8 cellular contexts compared by ENCODE assay signal in genomic region chr1:23531695-23532094, GRCh38. TPM values are rescaled to one million over a fixed set of nuclear protein-coding genes. Genes with fewer than 3 reads are reported as not detected.
A peak's percentile ranks its signal among the peaks of the same experiment; 100 is the strongest.
DNase-seq lines count a peak whose midpoint lies in the region; ATAC-seq and TF ChIP-seq lines count a peak whose summit lies in the region.

No MANE protein-coding gene starts in this region.

- peaks cover 5% of the 10 kb centered on the region for H3K79me1 ChIP-seq in mesenchymal stem cell (replicated peaks; ENCODE audit: low read length, poor library complexity, severe bottlenecking)

- peak overlapping the region; percentile 97 for H3K27ac Mint-ChIP-seq in activated naive CD8-positive, alpha-beta T cell treated with anti-CD3 and anti-CD28 coated beads for 36 hours

- no peaks in the 10 kb centered on the region for H3K9me3 Mint-ChIP-seq in activated naive CD8-positive, alpha-beta T cell treated with anti-CD3 and anti-CD28 coated beads for 36 hours

- H3K23ac ChIP-seq in mesenchymal stem cell (ENCODE audit: low read length in 2 of 2) = no peak overlapping the region

- H3K4me3 ChIP-seq in left ventricle myocardium inferior = peak overlapping the region; percentile 73
- H3K4me3 ChIP-seq in mesenchymal stem cell (ENCODE audit: insufficient read depth in 1 of 2, low read depth in 1 of 2, low read length in 2 of 2) = peak overlapping the region in 1 of 2 experiments; percentile 68
- peak overlapping the region; percentile 39 for H3K4me3 ChIP-seq in upper lobe of right lung

- H4K8ac ChIP-seq in mesenchymal stem cell (ENCODE audit: low read length) = peak overlapping the region; percentile 95

- ATAC-seq in left ventricle myocardium superior (no peak), upper lobe of right lung (no peak)

- H3K27me3 Mint-ChIP-seq in activated naive CD8-positive, alpha-beta T cell treated with anti-CD3 and anti-CD28 coated beads for 36 hours = peaks cover 11% of the 10 kb centered on the region

- no peak overlapping the region for H3K14ac ChIP-seq in mesenchymal stem cell (ENCODE audit: low read length in 2 of 2)

- peak overlapping the region; percentile 92 for H3K4me3 Mint-ChIP-seq in activated naive CD8-positive, alpha-beta T cell treated with anti-CD3 and anti-CD28 coated beads for 36 hours

- H4K91ac ChIP-seq in mesenchymal stem cell (ENCODE audit: low read length) = no peak overlapping the region

- H2BK120ac ChIP-seq in mesenchymal stem cell (ENCODE audit: low read depth, low read length) = no peak overlapping the region

- no peak for TF ChIP-seq CTCF in left ventricle myocardium inferior (IDR thresholded peaks at IDR 0.05; ENCODE audit: borderline replicate concordance)
- TF ChIP-seq CTCF in upper lobe of right lung (IDR thresholded peaks at IDR 0.05) = no peak

- H3K4me2 ChIP-seq in mesenchymal stem cell (ENCODE audit: low read length, poor library complexity, severe bottlenecking) = peak overlapping the region; percentile 78

- 74% methylated on average over 3 of the region's 3 CpGs for WGBS in mesenchymal stem cell

- peak overlapping the region in 1 of 2 experiments; percentile 64 for H3K18ac ChIP-seq in mesenchymal stem cell (ENCODE audit: low read depth in 1 of 2, low read length in 2 of 2)

- H2BK5ac ChIP-seq in mesenchymal stem cell (ENCODE audit: low read depth, low read length, poor library complexity, severe bottlenecking) = no peak overlapping the region

- H3K27ac ChIP-seq in left ventricle myocardium inferior (replicated peaks) (peak overlapping the region; percentile 33), mesenchymal stem cell (ENCODE audit: low read length, poor library complexity, severe bottlenecking) (no peak overlapping the region), upper lobe of right lung (no peak overlapping the region)

- H2AFZ ChIP-seq in mesenchymal stem cell (ENCODE audit: low read depth, low read length) = peak overlapping the region; percentile 90

- peak overlapping the region; percentile 58 for H3K9ac ChIP-seq in mesenchymal stem cell (ENCODE audit: low read length)

- H3K36me3 ChIP-seq in left ventricle myocardium inferior = no peaks in the 10 kb centered on the region
- no peaks in the 10 kb centered on the region for H3K36me3 ChIP-seq in mesenchymal stem cell (ENCODE audit: control insufficient read depth in 1 of 2, insufficient read depth in 2 of 2, low read depth in 1 of 2, low read length in 2 of 2)
- no peaks in the 10 kb centered on the region for H3K36me3 ChIP-seq in upper lobe of right lung

- H3K9me3 ChIP-seq in left ventricle myocardium inferior (replicated peaks) = no peaks in the 10 kb centered on the region
- H3K9me3 ChIP-seq in mesenchymal stem cell (ENCODE audit: control insufficient read depth, low read length) = no peaks in the 10 kb centered on the region
- H3K9me3 ChIP-seq in upper lobe of right lung = no peaks in the 10 kb centered on the region

- no peak overlapping the region for H2BK15ac ChIP-seq in mesenchymal stem cell (ENCODE audit: low read depth, poor library complexity, severe bottlenecking)

- peaks cover 30% of the 10 kb centered on the region for H3K36me3 Mint-ChIP-seq in activated naive CD8-positive, alpha-beta T cell treated with anti-CD3 and anti-CD28 coated beads for 36 hours

- no peak overlapping the region for H2BK12ac ChIP-seq in mesenchymal stem cell (ENCODE audit: low read length in 2 of 2)

- H3K4me1 ChIP-seq in left ventricle myocardium inferior (peaks cover 35% of the 10 kb centered on the region), mesenchymal stem cell (ENCODE audit: control insufficient read depth, insufficient read depth, low read depth, low read length) (peaks cover 17% of the 10 kb centered on the region), upper lobe of right lung (peaks cover 50% of the 10 kb centered on the region)

- intact Hi-C loops in left ventricle myocardium inferior (cut with micrococcal nuclease) = no loop called here
- intact Hi-C loops in left ventricle myocardium superior (cut with micrococcal nuclease) = no loop called here
- intact Hi-C loops in upper lobe of right lung (cut with DNase I) = no loop called here

- H3K27me3 ChIP-seq in left ventricle myocardium inferior (ENCODE audit: low read depth) = peaks cover 22% of the 10 kb centered on the region
- H3K27me3 ChIP-seq in mesenchymal stem cell (ENCODE audit: control insufficient read depth in 1 of 2, insufficient read depth in 1 of 2, low read length in 2 of 2) = peaks cover 6 to 10% of the 10 kb centered on the region in 2 experiments
- H3K27me3 ChIP-seq in upper lobe of right lung = no peaks in the 10 kb centered on the region

- no peak for DNase-seq in left ventricle myocardium inferior
- no peak for DNase-seq in left ventricle myocardium superior
- DNase-seq in activated naive CD8-positive, alpha-beta T cell treated with anti-CD3 and anti-CD28 coated beads for 36 hours = no peak
- DNase-seq in mesenchymal stem cell = no peak
- no peak for DNase-seq in upper lobe of right lung
- no peak for DNase-seq in kidney glomerular epithelial cell (lab: John Stamatoyannopoulos, UW)
- DNase-seq in stimulated activated CD4-positive, alpha-beta T cell treated with anti-CD3 and anti-CD28 coated beads, Interleukin-12 subunit alpha, Interleukin-12 subunit beta, amount 100 ng/mL, for 4 hours = no peak
- no peak for DNase-seq in activated CD8-positive, alpha-beta memory T cell treated with anti-CD3 and anti-CD28 coated beads for 24 hours

- peak overlapping the region in 1 of 2 experiments; percentile 63 for H3K4ac ChIP-seq in mesenchymal stem cell (ENCODE audit: low read depth in 1 of 2, low read length in 2 of 2)

- peaks cover 44% of the 10 kb centered on the region for H3K4me1 Mint-ChIP-seq in activated naive CD8-positive, alpha-beta T cell treated with anti-CD3 and anti-CD28 coated beads for 36 hours

- H2AK5ac ChIP-seq in mesenchymal stem cell (ENCODE audit: low read length, severe bottlenecking) = no peak overlapping the region

RNA-seq across cellular contexts. Expression of gene E2F2, which starts 0.7 kb away (rescaled TPM):
- total RNA-seq in left ventricle myocardium inferior (0.16 TPM), left ventricle myocardium superior (0.35 TPM), upper lobe of right lung (0.32 TPM)
- 10 to 100 TPM; 36.1 to 37.5 TPM for total RNA-seq in activated naive CD8-positive, alpha-beta T cell treated with anti-CD3 and anti-CD28 coated beads for 36 hours
- polyA plus RNA-seq in mesenchymal stem cell (2013, experiment 1 of 2) = 0.59 TPM
- polyA plus RNA-seq in mesenchymal stem cell (2013, experiment 2 of 2) = 0.44 TPM

RNA-seq across cellular contexts. Expression of gene ID3, which starts 27.6 kb away (rescaled TPM):
- total RNA-seq in left ventricle myocardium inferior = 75.2 TPM
- total RNA-seq in left ventricle myocardium superior = 82.4 TPM
- total RNA-seq in activated naive CD8-positive, alpha-beta T cell treated with anti-CD3 and anti-CD28 coated beads for 36 hours = 10 to 100 TPM; 59.1 to 59.5 TPM
- polyA plus RNA-seq in mesenchymal stem cell (2013, experiment 1 of 2) = 497 TPM
- polyA plus RNA-seq in mesenchymal stem cell (2013, experiment 2 of 2) = 504 TPM
- total RNA-seq in upper lobe of right lung = 242 TPM

RNA-seq across cellular contexts. Expression of gene ASAP3, which starts 47.7 kb away (rescaled TPM):
- 44.4 TPM for total RNA-seq in left ventricle myocardium inferior
- 47.3 TPM for total RNA-seq in left ventricle myocardium superior
- total RNA-seq in activated naive CD8-positive, alpha-beta T cell treated with anti-CD3 and anti-CD28 coated beads for 36 hours = 1 to 10 TPM; 1.2 to 2.2 TPM
- polyA plus RNA-seq in mesenchymal stem cell (2013, experiment 1 of 2) = 18.6 TPM
- polyA plus RNA-seq in mesenchymal stem cell (2013, experiment 2 of 2) = 18.9 TPM
- total RNA-seq in upper lobe of right lung = 35.9 TPM

Comparison
In these comparisons a context has a peak if more than half of its experiments do, and no peak if none do; other contexts are left out.
1. RNA of gene E2F2, which starts 0.7 kb away (total RNA-seq): 36.1 to 37.5 TPM in activated naive CD8-positive, alpha-beta T cell treated with anti-CD3 and anti-CD28 coated beads for 36 hours; 0.35 TPM in left ventricle myocardium superior (single experiment), 0.32 TPM in upper lobe of right lung (single experiment) and 0.16 TPM in left ventricle myocardium inferior (single experiment); every median in the first group is over 10 times any median in the second.
2. RNA of gene ASAP3, which starts 47.7 kb away (total RNA-seq): 47.3 TPM in left ventricle myocardium superior (single experiment), 44.4 TPM in left ventricle myocardium inferior (single experiment) and 35.9 TPM in upper lobe of right lung (single experiment); 1.2 to 2.2 TPM in activated naive CD8-positive, alpha-beta T cell treated with anti-CD3 and anti-CD28 coated beads for 36 hours; every median in the first group is over 10 times any median in the second.